In the genomic region with DNA sequence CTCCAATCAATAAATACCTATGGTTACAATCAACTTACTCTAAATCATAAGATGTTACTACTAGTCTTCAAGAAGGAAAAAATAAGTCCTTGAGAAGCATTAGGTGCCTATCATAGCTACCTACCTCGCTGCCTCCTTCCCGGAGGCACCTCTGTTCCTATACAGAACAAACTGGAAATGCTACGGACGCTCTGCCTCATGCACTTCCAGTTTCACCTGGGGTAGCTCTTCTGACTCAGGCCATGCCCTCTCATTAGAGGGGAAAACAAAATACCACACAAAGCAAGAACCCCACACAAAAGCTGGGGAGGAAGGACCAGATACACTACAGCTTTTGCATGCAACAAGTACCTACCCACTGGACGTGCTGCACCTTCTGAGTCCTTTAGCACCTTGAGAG, we compare ENCODE assay signal across 32 cellular contexts.
"Had no signal": no experiment of that assay in that cellular context is flagged by ENCODE, and none has a peak within 500 bp of the region (broad histone marks: within the 10 kb centered on the region; RNA-seq: fewer than 3 reads in every experiment).

No MANE protein-coding gene starts in this region.

- H3K36me3 Mint-ChIP-seq: activated CD4-positive, alpha-beta memory T cell treated with anti-CD3 and anti-CD28 coated beads for 36 hours; naive B cell had no signal

- H3K4me3 ChIP-seq: esophagus muscularis mucosa, left lung, lung, ovary, sigmoid colon, stomach, thyroid gland, upper lobe of left lung, vagina had no signal

- H3K27ac Mint-ChIP-seq: activated CD4-positive, alpha-beta memory T cell treated with anti-CD3 and anti-CD28 coated beads for 36 hours; activated CD4-positive, alpha-beta T cell treated with anti-CD3 and anti-CD28 coated beads, Interleukin-2, amount 10 ng/mL, durations not matched to agents 24 days and 14 days; activated T-helper 1 cell treated with anti-CD3 and anti-CD28 coated beads, Interleukin-12 subunit alpha, Interleukin-12 subunit beta, Interleukin-2, Interleukin-4 antibody, amounts not matched to agents 30 ng/mL and 10 ng/mL and 1 ng/mL, durations not matched to agents 14 hours and 24 hours and 36 hours; mesothelial cell of epicardium; progenitor cell of endocrine pancreas; stimulated activated naive B cell treated with anti-CD40 and anti-IgM and Interleukin-4, amounts not matched to agents 10 μg/mL and 1 μg/mL and 100 μg/mL, for 72 hours; T-helper 17 cell had no signal

- H3K36me3 ChIP-seq: ovary, sigmoid colon, vagina, WERI-Rb-1 had no signal

- H3K27me3 Mint-ChIP-seq: activated CD4-positive, alpha-beta memory T cell treated with anti-CD3 and anti-CD28 coated beads for 36 hours; activated CD4-positive, alpha-beta T cell treated with anti-CD3 and anti-CD28 coated beads, Interleukin-2, amount 10 ng/mL, durations not matched to agents 24 days and 14 days; progenitor cell of endocrine pancreas had no signal

- H3K9me3 Mint-ChIP-seq: activated CD4-positive, alpha-beta memory T cell treated with anti-CD3 and anti-CD28 coated beads for 36 hours; activated CD4-positive, alpha-beta T cell treated with anti-CD3 and anti-CD28 coated beads, Interleukin-2, amount 10 ng/mL, durations not matched to agents 24 days and 14 days; activated T-helper 1 cell treated with anti-CD3 and anti-CD28 coated beads, Interleukin-12 subunit alpha, Interleukin-12 subunit beta, Interleukin-2, Interleukin-4 antibody, amounts not matched to agents 30 ng/mL and 10 ng/mL and 1 ng/mL, durations not matched to agents 14 hours and 24 hours and 36 hours; endodermal cell; mesothelial cell of epicardium; naive B cell; stimulated activated naive B cell treated with anti-CD40 and anti-IgM and Interleukin-4, amounts not matched to agents 10 μg/mL and 1 μg/mL and 100 μg/mL, for 72 hours had no signal

- H3K27ac ChIP-seq: esophagus muscularis mucosa, left lung, ovary, stomach, thyroid gland, vagina, WERI-Rb-1 had no signal

- H3K27me3 ChIP-seq: brain microvascular endothelial cell, esophagus muscularis mucosa, left lung, ovary, sigmoid colon, stomach, thyroid gland, upper lobe of left lung, vagina had no signal

- H3K9me3 ChIP-seq: esophagus muscularis mucosa, left lung, ovary, sigmoid colon, stomach, thyroid gland, upper lobe of left lung, vagina had no signal

- DNase-seq: activated CD4-positive, alpha-beta memory T cell treated with anti-CD3 and anti-CD28 coated beads for 36 hours; activated CD4-positive, alpha-beta T cell treated with anti-CD3 and anti-CD28 coated beads, Interleukin-2, amount 10 ng/mL, durations not matched to agents 24 days and 14 days; activated CD4-positive, CD25-positive, alpha-beta regulatory T cell treated with anti-CD3 and anti-CD28 coated beads, Interleukin-2, amount 50 U/mL, for 72 hours; activated CD8-positive, alpha-beta memory T cell treated with anti-CD3 and anti-CD28 coated beads, Interleukin-2, amount 50 U/mL, for 4 hours; activated effector memory CD4-positive, alpha-beta T cell treated with anti-CD3 and anti-CD28 coated beads, Interleukin-2, amount 50 U/mL, for 16 hours; activated naive CD4-positive, alpha-beta T cell treated with anti-CD3 and anti-CD28 coated beads, Interleukin-2, amount 50 U/mL, for 16 hours; activated T-cell treated with anti-CD3 and anti-CD28 coated beads, Interleukin-2, amount 50 U/mL, for 1 hour; amniotic stem cell; brain microvascular endothelial cell; endodermal cell; foreskin melanocyte; left lung; naive B cell; ovary; sigmoid colon; small intestine; stimulated activated CD4-positive, alpha-beta T cell treated with anti-CD3 and anti-CD28 coated beads, Interleukin-1b, Interleukin-23, amount 100 ng/mL, for 48 hours; stimulated activated naive B cell treated with anti-CD40 and anti-IgM and Interleukin-4, amounts not matched to agents 10 μg/mL and 1 μg/mL and 100 μg/mL, for 72 hours; stomach; T-helper 17 cell; T1000; thyroid gland; upper lobe of left lung; WERI-Rb-1 had no signal

- FAIRE-seq: astrocyte, islet of Langerhans, small intestine had no signal

- ATAC-seq: left lung; stimulated activated naive B cell treated with anti-CD40 and anti-IgM and Interleukin-4, amounts not matched to agents 10 μg/mL and 1 μg/mL and 100 μg/mL, for 72 hours; T-helper 17 cell had no signal

- H3K4me3 Mint-ChIP-seq: activated CD4-positive, alpha-beta memory T cell treated with anti-CD3 and anti-CD28 coated beads for 36 hours; activated CD4-positive, alpha-beta T cell treated with anti-CD3 and anti-CD28 coated beads, Interleukin-2, amount 10 ng/mL, durations not matched to agents 24 days and 14 days; activated T-helper 1 cell treated with anti-CD3 and anti-CD28 coated beads, Interleukin-12 subunit alpha, Interleukin-12 subunit beta, Interleukin-2, Interleukin-4 antibody, amounts not matched to agents 30 ng/mL and 10 ng/mL and 1 ng/mL, durations not matched to agents 14 hours and 24 hours and 36 hours; endodermal cell; mesothelial cell of epicardium; stimulated activated naive B cell treated with anti-CD40 and anti-IgM and Interleukin-4, amounts not matched to agents 10 μg/mL and 1 μg/mL and 100 μg/mL, for 72 hours; T-helper 17 cell had no signal
